ENCODE assay signal across 12 cellular contexts in the genomic region with DNA sequence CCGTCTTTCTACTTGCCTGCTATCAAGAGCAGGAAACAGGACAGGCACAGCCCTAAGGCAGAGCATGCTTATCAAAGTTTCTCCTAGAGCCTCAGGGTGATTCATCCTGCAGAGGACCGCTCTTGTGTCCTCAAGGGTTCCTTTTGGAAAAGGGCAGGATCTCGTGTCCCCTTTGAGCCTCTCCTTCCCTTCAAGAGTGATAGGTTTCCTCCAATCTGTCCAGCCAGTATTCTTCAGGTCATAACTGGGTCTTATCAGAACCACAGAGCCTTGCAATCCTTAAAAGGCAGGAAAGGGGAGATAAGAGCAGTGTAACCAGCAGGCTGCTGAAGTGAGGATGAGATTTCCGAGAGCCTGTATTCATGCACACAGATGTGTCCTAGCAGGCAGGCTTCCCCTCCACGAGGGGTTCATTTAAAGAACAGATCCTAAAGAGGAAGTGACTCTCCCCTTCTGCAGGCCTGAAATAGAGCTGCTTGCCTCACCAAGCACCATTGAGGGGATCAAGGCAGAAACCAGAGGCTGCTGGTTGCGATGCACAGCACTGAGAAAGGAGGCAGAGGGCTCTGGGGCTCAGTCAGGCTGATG.
A peak's percentile ranks its signal among the peaks of the same experiment; 100 is the strongest.
DNase-seq lines count a peak whose midpoint lies in the region; ATAC-seq, FAIRE-seq and TF ChIP-seq lines count a peak whose summit lies in the region.
"Had no signal": no experiment of that assay in that cellular context is flagged by ENCODE, and none has a peak within 500 bp of the region (broad histone marks: within the 10 kb centered on the region; RNA-seq: fewer than 3 reads in every experiment).

No MANE protein-coding gene starts in this region.

- H3K27ac ChIP-seq in psoas muscle = peak overlapping the region; percentile 36
- H3K27ac ChIP-seq: SK-N-MC had no signal

- peaks cover 30% of the 10 kb centered on the region for H3K4me1 Mint-ChIP-seq in glutamatergic neuron (ENCODE audit: low read depth, unreplicated experiment)

- H3K4me1 ChIP-seq in psoas muscle = peaks cover 40% of the 10 kb centered on the region

- peak; percentile 24 for DNase-seq in Daoy (ENCODE audit: low read depth)
- DNase-seq in glutamatergic neuron = no peak
- no peak for DNase-seq in psoas muscle
- no peak for DNase-seq in GM12892 (ENCODE audit: insufficient read length)
- no peak for DNase-seq in amygdala (lab: John Stamatoyannopoulos, UW)
- DNase-seq: activated CD8-positive, alpha-beta memory T cell treated with anti-CD3 and anti-CD28 coated beads, Interleukin-2, amount 50 U/mL, for 48 hours; stimulated activated CD4-positive, alpha-beta T cell treated with anti-CD3 and anti-CD28 coated beads, Interleukin-4, amount 100 ng/mL, for 24 hours had no signal

- WGBS in psoas muscle, 3 donors = 62 to 70% (median 65%) methylated on average over 6 of the region's 6 CpGs

- TF ChIP-seq POLR2A in GM12892 (IDR thresholded peaks at IDR 0.05; ENCODE audit: low read depth, low read length) = no peak

- H3K4me3 Mint-ChIP-seq in glutamatergic neuron (ENCODE audit: unreplicated experiment) = peak overlapping the region; percentile 67

- H3K4me3 ChIP-seq in psoas muscle = no peak overlapping the region
- H3K4me3 ChIP-seq: SK-N-MC had no signal

- no peak for FAIRE-seq in GM12892 (lab: Jason Lieb, UNC)
- FAIRE-seq: D721Med had no signal

- TF ChIP-seq CTCF in glutamatergic neuron (IDR thresholded peaks at IDR 0.05; ENCODE audit: partially characterized antibody, unreplicated experiment) (no peak), psoas muscle (IDR thresholded peaks at IDR 0.05) (no peak)

- peak overlapping the region; percentile 91 for H3K27ac Mint-ChIP-seq in glutamatergic neuron (ENCODE audit: unreplicated experiment)

- intact Hi-C loops in psoas muscle (cut with DNase I) = no loop called here

- peak; percentile 21; the same call in 1 of the 3 replicates for ATAC-seq in SK-N-SH treated with all-trans-retinoic acid at 6 μM for 48 hours
- ATAC-seq in psoas muscle = peak in 2 of 4 donors; percentile 28 to 35
- ATAC-seq in HG02981 (IDR thresholded peaks at IDR 0.05; ENCODE audit: unreplicated experiment) = no peak
- no peak for ATAC-seq in HG02852 (IDR thresholded peaks at IDR 0.05; ENCODE audit: unreplicated experiment)

- H3K36me3 ChIP-seq in psoas muscle (ENCODE audit: insufficient read depth in 1 of 2, low read depth in 1 of 2) = peaks cover 0 to 19% of the 10 kb centered on the region in 2 donors

- H3K27me3 Mint-ChIP-seq in glutamatergic neuron (ENCODE audit: unreplicated experiment) = peaks cover 13% of the 10 kb centered on the region

- peaks cover 4% of the 10 kb centered on the region for H3K9me3 ChIP-seq in psoas muscle

- no peaks in the 10 kb centered on the region for H3K27me3 ChIP-seq in psoas muscle (ENCODE audit: insufficient read depth in 3 of 3, low read length in 2 of 3)

- peaks cover 17% of the 10 kb centered on the region for H3K9me3 Mint-ChIP-seq in glutamatergic neuron (ENCODE audit: unreplicated experiment)

- peaks cover 5% of the 10 kb centered on the region for H3K36me3 Mint-ChIP-seq in glutamatergic neuron (ENCODE audit: unreplicated experiment)

TF ChIP-seq in SK-N-SH treated with all-trans-retinoic acid at 6 μM for 48 hours, 23 proteins besides CTCF, POLR2A, EP300 and RAD21:
- TF ChIP-seq PPARA (CRISPR knock-in tag; IDR thresholded peaks at IDR 0.05; ENCODE audit: borderline replicate concordance) = no peak
TF ChIP-seq in SK-N-SH treated with all-trans-retinoic acid at 6 μM for 48 hours: peak in this region for 0.
